In genomic region chr9:134031071-134031470, GRCh38 we compare ENCODE assay signal across 22 cellular contexts.
"Had no signal": no experiment of that assay in that cellular context is flagged by ENCODE, and none has a peak within 500 bp of the region (broad histone marks: within the 10 kb centered on the region; RNA-seq: fewer than 3 reads in every experiment).

No MANE protein-coding gene starts in this region.

- H3K4me3 Mint-ChIP-seq: activated CD4-positive, alpha-beta T cell treated with anti-CD3 and anti-CD28 coated beads, Interleukin-2, amount 10 ng/mL, durations not matched to agents 7 days and 5 days; activated CD8-positive, alpha-beta memory T cell treated with anti-CD3 and anti-CD28 coated beads, Interleukin-2, amount 10 ng/mL, durations not matched to agents 7 days and 5 days; activated CD8-positive, alpha-beta T cell treated with anti-CD3 and anti-CD28 coated beads for 36 hours; activated naive CD8-positive, alpha-beta T cell treated with anti-CD3 and anti-CD28 coated beads, Interleukin-2, amount 10 ng/mL, durations not matched to agents 7 days and 5 days; endodermal cell; stimulated activated naive CD8-positive, alpha-beta T cell treated with anti-CD3 and anti-CD28 coated beads, Interleukin-15, amount 100 ng/mL, for 72 hours; T-cell; T-helper 2 cell treated with Interferon-gamma antibody and Interleukin-4, amounts not matched to agents 5 μg/mL and 100 μg/mL, for 36 hours had no signal

- H3K9me3 ChIP-seq: gastroesophageal sphincter, tibial artery had no signal

- H3K4me3 ChIP-seq: gastroesophageal sphincter, tibial artery had no signal

- H3K27me3 Mint-ChIP-seq: activated CD4-positive, alpha-beta T cell treated with anti-CD3 and anti-CD28 coated beads, Interleukin-2, amount 10 ng/mL, durations not matched to agents 7 days and 5 days; activated CD8-positive, alpha-beta memory T cell treated with anti-CD3 and anti-CD28 coated beads, Interleukin-2, amount 10 ng/mL, durations not matched to agents 7 days and 5 days; activated CD8-positive, alpha-beta T cell treated with anti-CD3 and anti-CD28 coated beads for 36 hours; activated naive CD8-positive, alpha-beta T cell treated with anti-CD3 and anti-CD28 coated beads, Interleukin-2, amount 10 ng/mL, durations not matched to agents 7 days and 5 days; stimulated activated naive CD8-positive, alpha-beta T cell treated with anti-CD3 and anti-CD28 coated beads, Interleukin-15, amount 100 ng/mL, for 72 hours; T-cell had no signal

- H3K27ac ChIP-seq: gastroesophageal sphincter, tibial artery, VCaP had no signal

- ATAC-seq: activated CD8-positive, alpha-beta memory T cell treated with anti-CD3 and anti-CD28 coated beads, Interleukin-2, amount 10 ng/mL, durations not matched to agents 7 days and 5 days; activated CD8-positive, alpha-beta T cell treated with anti-CD3 and anti-CD28 coated beads for 36 hours; gastroesophageal sphincter; stimulated activated naive CD8-positive, alpha-beta T cell treated with anti-CD3 and anti-CD28 coated beads, Interleukin-15, amount 100 ng/mL, for 72 hours; T-cell had no signal

- H3K9me3 Mint-ChIP-seq: activated CD4-positive, alpha-beta T cell treated with anti-CD3 and anti-CD28 coated beads, Interleukin-2, amount 10 ng/mL, durations not matched to agents 7 days and 5 days; activated CD8-positive, alpha-beta T cell treated with anti-CD3 and anti-CD28 coated beads for 36 hours; activated naive CD8-positive, alpha-beta T cell treated with anti-CD3 and anti-CD28 coated beads, Interleukin-2, amount 10 ng/mL, durations not matched to agents 7 days and 5 days; endodermal cell; stimulated activated naive CD8-positive, alpha-beta T cell treated with anti-CD3 and anti-CD28 coated beads, Interleukin-15, amount 100 ng/mL, for 72 hours; T-cell; T-helper 2 cell treated with Interferon-gamma antibody and Interleukin-4, amounts not matched to agents 5 μg/mL and 100 μg/mL, for 36 hours had no signal

- H3K27ac Mint-ChIP-seq: activated CD4-positive, alpha-beta T cell treated with anti-CD3 and anti-CD28 coated beads, Interleukin-2, amount 10 ng/mL, durations not matched to agents 7 days and 5 days; activated CD8-positive, alpha-beta memory T cell treated with anti-CD3 and anti-CD28 coated beads, Interleukin-2, amount 10 ng/mL, durations not matched to agents 7 days and 5 days; activated CD8-positive, alpha-beta T cell treated with anti-CD3 and anti-CD28 coated beads for 36 hours; activated naive CD8-positive, alpha-beta T cell treated with anti-CD3 and anti-CD28 coated beads, Interleukin-2, amount 10 ng/mL, durations not matched to agents 7 days and 5 days; endodermal cell; stimulated activated naive CD8-positive, alpha-beta T cell treated with anti-CD3 and anti-CD28 coated beads, Interleukin-15, amount 100 ng/mL, for 72 hours; T-cell; T-helper 2 cell treated with Interferon-gamma antibody and Interleukin-4, amounts not matched to agents 5 μg/mL and 100 μg/mL, for 36 hours had no signal

- DNase-seq: activated CD4-positive, alpha-beta T cell treated with anti-CD3 and anti-CD28 coated beads, Interleukin-2, amount 10 ng/mL, durations not matched to agents 7 days and 5 days; activated CD4-positive, CD25-positive, alpha-beta regulatory T cell treated with anti-CD3 and anti-CD28 coated beads, Interleukin-2, amount 50 U/mL, for 72 hours; activated CD8-positive, alpha-beta memory T cell treated with anti-CD3 and anti-CD28 coated beads, Interleukin-2, amount 10 ng/mL, durations not matched to agents 7 days and 5 days; activated CD8-positive, alpha-beta T cell treated with anti-CD3 and anti-CD28 coated beads for 36 hours; activated naive CD4-positive, alpha-beta T cell; activated naive CD8-positive, alpha-beta T cell treated with anti-CD3 and anti-CD28 coated beads, Interleukin-2, amount 10 ng/mL, durations not matched to agents 7 days and 5 days; amniotic stem cell; cerebellar nuclear complex; cortex of kidney; endodermal cell; head of caudate nucleus; hypothalamus; mesenchymal stem cell; retina; stimulated activated CD4-positive, alpha-beta T cell treated with anti-CD3 and anti-CD28 coated beads, Interleukin-12 subunit alpha, Interleukin-12 subunit beta, amount 100 ng/mL, for 4 hours; stimulated activated CD4-positive, alpha-beta T cell treated with anti-CD3 and anti-CD28 coated beads, Interleukin-4, amount 100 ng/mL, for 4 hours; stimulated activated naive CD8-positive, alpha-beta T cell treated with anti-CD3 and anti-CD28 coated beads, Interleukin-15, amount 100 ng/mL, for 72 hours; T-cell; tibial artery had no signal
